12 cellular contexts compared by ENCODE assay signal in the genomic region with DNA sequence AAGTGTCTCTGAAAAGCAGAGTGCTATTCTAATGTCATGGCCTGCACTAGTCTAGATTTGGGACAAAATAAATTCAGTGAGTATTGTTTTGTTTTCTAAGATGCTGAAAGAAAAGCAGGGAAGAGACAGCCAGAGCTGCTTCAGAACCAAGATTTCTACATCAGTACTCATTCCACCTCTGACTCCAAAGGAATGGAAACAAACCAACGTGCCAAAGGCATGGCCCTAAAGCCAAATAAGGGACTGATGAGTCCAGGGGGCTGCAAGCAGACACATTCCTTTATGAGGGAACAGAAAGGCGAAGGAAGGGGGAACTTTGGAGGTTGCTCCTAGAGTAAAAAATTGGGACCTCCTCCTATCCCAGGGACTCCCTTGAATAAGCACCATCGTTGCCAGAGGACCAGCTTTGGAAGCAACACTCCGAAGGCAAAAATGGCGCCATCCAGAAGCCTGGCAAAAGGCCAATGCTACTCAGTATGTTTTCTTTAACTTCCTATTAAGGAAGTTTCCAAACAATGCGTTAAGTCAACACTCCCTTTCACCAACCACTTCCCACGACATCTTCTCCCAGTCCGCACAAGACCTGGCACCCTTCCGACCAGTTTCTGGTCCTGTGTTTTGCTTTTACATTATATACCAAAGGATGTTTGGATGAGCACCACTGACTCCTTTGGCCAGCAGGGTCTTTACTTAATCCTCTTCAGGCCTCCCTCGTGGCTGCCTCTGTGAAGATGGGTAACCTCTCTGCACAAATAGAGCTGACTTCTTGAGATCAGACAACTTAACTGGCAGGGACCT. TPM values are rescaled to one million over a fixed set of nuclear protein-coding genes. Genes with fewer than 3 reads are reported as not detected.
DNase-seq lines count a peak whose midpoint lies in the region; ATAC-seq, FAIRE-seq and TF ChIP-seq lines count a peak whose summit lies in the region.
"Had no signal": no experiment of that assay in that cellular context is flagged by ENCODE, and none has a peak within 500 bp of the region (broad histone marks: within the 10 kb centered on the region; RNA-seq: fewer than 3 reads in every experiment).

No MANE protein-coding gene starts in this region.

- CTCF ChIA-PET in endothelial cell of umbilical vein (lab: Charles Lee) = interaction anchor here (1.5 kb wide), 1 partner anchor 10 kb away, joined by 4 read pairs; no protein-coding TSS in a partner anchor

- H3K4me3 ChIP-seq in endothelial cell of umbilical vein (replicated peaks in 1 of 3; ENCODE audit: insufficient read depth in 1 of 3, low read depth in 1 of 3, low read length in 3 of 3) = no peak overlapping the region

- H3K27me3 ChIP-seq in endothelial cell of umbilical vein (ENCODE audit: control insufficient read depth in 2 of 2, insufficient read depth in 2 of 2, low read length in 2 of 2) = no peaks in the 10 kb centered on the region

- H3K4me1 ChIP-seq in endothelial cell of umbilical vein (ENCODE audit: control insufficient read depth, extremely low read depth, insufficient read depth, low read length) = peaks cover 20% of the 10 kb centered on the region

- no peak overlapping the region for H3K4me2 ChIP-seq in endothelial cell of umbilical vein (ENCODE audit: insufficient read depth, low read length)

- intact Hi-C loops in endothelial cell of umbilical vein (cut with micrococcal nuclease) = no loop called here

- no TSS peak for BruUV-seq in endothelial cell of umbilical vein (replicated peaks; lab: Mats Ljungman, UMichigan)

- no peak for TF ChIP-seq CTCF in VCaP (conservative IDR thresholded peaks at IDR 0.05)
- TF ChIP-seq CTCF in endothelial cell of umbilical vein (IDR thresholded peaks at IDR 0.05; ENCODE audit: extremely low read depth in 1 of 2, insufficient read depth in 1 of 2, low read depth in 1 of 2, low read length in 2 of 2) = no peak

- H3K9ac ChIP-seq in endothelial cell of umbilical vein (replicated peaks; ENCODE audit: extremely low read depth, insufficient read depth, low read length) = no peak overlapping the region

- no peak for TF ChIP-seq POLR2A in endothelial cell of umbilical vein (IDR thresholded peaks at IDR 0.05; ENCODE audit: low read depth, low read length)

- no peaks in the 10 kb centered on the region for H3K9me3 ChIP-seq in endothelial cell of umbilical vein (replicated peaks; ENCODE audit: control insufficient read depth, insufficient read depth, low read length)

- no peaks in the 10 kb centered on the region for H4K20me1 ChIP-seq in endothelial cell of umbilical vein (replicated peaks; ENCODE audit: control insufficient read depth, extremely low read depth, insufficient read depth, low read length)

- H2AFZ ChIP-seq in endothelial cell of umbilical vein (ENCODE audit: low read depth, low read length) = no peak overlapping the region

- POLR2A ChIA-PET in endothelial cell of umbilical vein (lab: Charles Lee) = no interaction called here

- no peaks in the 10 kb centered on the region for H3K36me3 ChIP-seq in endothelial cell of umbilical vein (ENCODE audit: control insufficient read depth in 2 of 2, extremely low read depth in 1 of 2, insufficient read depth in 2 of 2, low read length in 2 of 2)

- dilution Hi-C loops in endothelial cell of umbilical vein (cut with MboI; ENCODE audit: extremely low pct_ligation_motif_present, low sequenced_read_pairs) = no loop called here

- ATAC-seq in GM19324 (IDR thresholded peaks at IDR 0.05; ENCODE audit: low FRiP score, unreplicated experiment) (no peak), HG02623 (IDR thresholded peaks at IDR 0.05; ENCODE audit: unreplicated experiment) (no peak), HG02885 (IDR thresholded peaks at IDR 0.05; ENCODE audit: poor library complexity, unreplicated experiment) (no peak)

- H3K79me2 ChIP-seq in endothelial cell of umbilical vein (ENCODE audit: control insufficient read depth, insufficient read depth, low read length) = no peaks in the 10 kb centered on the region

- no peaks in the 10 kb centered on the region for H3K9me1 ChIP-seq in endothelial cell of umbilical vein (replicated peaks; ENCODE audit: control insufficient read depth, extremely low read depth, insufficient read depth, low read length)

- peak overlapping the region; percentile 77 for H3K27ac ChIP-seq in VCaP
- H3K27ac ChIP-seq in endothelial cell of umbilical vein (ENCODE audit: insufficient read depth, low read depth, low read length) = no peak overlapping the region

- no peak for FAIRE-seq in endothelial cell of umbilical vein (lab: Jason Lieb, UNC)

- peak; percentile 14 for DNase-seq in activated CD4-positive, alpha-beta T cell treated with anti-CD3 and anti-CD28 coated beads for 48 hours
- DNase-seq in activated CD4-positive, alpha-beta T cell treated with anti-CD3 and anti-CD28 coated beads for 1 hour = no peak
- peak; percentile 65 for DNase-seq in endothelial cell of umbilical vein (ENCODE audit: low read depth, low spot score)
- peak; percentile 40 for DNase-seq in stimulated activated CD8-positive, alpha-beta memory T cell treated with anti-CD3 and anti-CD28 coated beads, Interleukin-4, amount 100 ng/mL, for 48 hours
- DNase-seq: GOT3; NCI-H526 treated with DMSO at 0.1 percent for 48 hours; retina; stimulated activated naive CD8-positive, alpha-beta T cell treated with anti-CD3 and anti-CD28 coated beads, Interleukin-15, Interleukin-2, amounts not matched to agents 100 U/mL and 50 U/mL, for 24 hours had no signal

TF ChIP-seq in endothelial cell of umbilical vein, 7 proteins besides CTCF, POLR2A, EP300 and RAD21:
- TF ChIP-seq EZH2 (IDR thresholded peaks at IDR 0.05; ENCODE audit: borderline replicate concordance, low read depth, low read length, severe bottlenecking) = no peak
- TF ChIP-seq POLR2AphosphoS5 (IDR thresholded peaks at IDR 0.05; ENCODE audit: insufficient read depth, low read depth, low read length) = no peak
- TF ChIP-seq, protein P1, sequence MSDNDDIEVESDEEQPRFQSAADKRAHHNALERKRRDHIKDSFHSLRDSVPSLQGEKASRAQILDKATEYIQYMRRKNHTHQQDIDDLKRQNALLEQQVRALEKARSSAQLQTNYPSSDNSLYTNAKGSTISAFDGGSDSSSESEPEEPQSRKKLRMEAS (IDR thresholded peaks at IDR 0.05; ENCODE audit: insufficient read depth, insufficient read length) = no peak
- no peak for TF ChIP-seq MYC (IDR thresholded peaks at IDR 0.05; ENCODE audit: low read depth, low read length)
- no peak for TF ChIP-seq GATA2 (IDR thresholded peaks at IDR 0.05; ENCODE audit: insufficient read depth, insufficient read length, low read depth, low read length)
- no peak for TF ChIP-seq FOS (IDR thresholded peaks at IDR 0.05; ENCODE audit: borderline replicate concordance, insufficient read depth, low read length)
- TF ChIP-seq JUN (IDR thresholded peaks at IDR 0.05; ENCODE audit: borderline replicate concordance, insufficient read depth, insufficient read length, low read depth) = no peak

RNA-seq across cellular contexts. Expression of a gene that starts 31.6 kb away (rescaled TPM):
- total RNA-seq in endothelial cell of umbilical vein = 22.6 and 23.8 TPM in 2 replicates
- 10.0 and 10.4 TPM in 2 replicates for polyA plus RNA-seq in endothelial cell of umbilical vein
- polyA plus RNA-seq in endothelial cell of umbilical vein (2011; cell fraction: cytosol; rRNA removed) = 7.9 and 8.3 TPM in 2 replicates
- 26.1 and 27.2 TPM in 2 replicates for polyA plus RNA-seq in endothelial cell of umbilical vein (2011; cell fraction: nucleus; rRNA removed)
- 17.7 and 18.4 TPM in 2 replicates for polyA plus RNA-seq in endothelial cell of umbilical vein (2012)
- polyA minus RNA-seq in endothelial cell of umbilical vein = 24.6 and 24.8 TPM in 2 replicates
- not detected for polyA minus RNA-seq in endothelial cell of umbilical vein (2011; cell fraction: cytosol; rRNA and poly(A)+ RNA removed)
- polyA minus RNA-seq in endothelial cell of umbilical vein (2011; cell fraction: nucleus; rRNA and poly(A)+ RNA removed) = 19.9 and 22.0 TPM in 2 replicates
